ENCODE assay signal across 14 cellular contexts in genomic region chr17:68383120-68383442, GRCh38.
DNase-seq lines count a peak whose midpoint lies in the region; ATAC-seq, FAIRE-seq and TF ChIP-seq lines count a peak whose summit lies in the region.
"Had no signal": no experiment of that assay in that cellular context is flagged by ENCODE, and none has a peak within 500 bp of the region (broad histone marks: within the 10 kb centered on the region; RNA-seq: fewer than 3 reads in every experiment).

No MANE protein-coding gene starts in this region.

- H2BK120ac ChIP-seq in mesenchymal stem cell (ENCODE audit: low read depth, low read length), result peak overlapping the region; percentile 90

- CTCF ChIA-PET in K562 (lab: Yijun Ruan, JAX; ENCODE audit: low intra/inter-chr PET ratio), result no interaction called here

- no peak for ATAC-seq in heart right ventricle
- no peak for ATAC-seq in left cardiac atrium
- ATAC-seq in K562, result no peak
- ATAC-seq: Panc1 had no signal

- peaks cover 12 to 67% (median 49%) of the 10 kb centered on the region in 9 donors for H3K4me1 ChIP-seq in heart right ventricle
- H3K4me1 ChIP-seq in K562 (replicated peaks in 1 of 2; ENCODE audit: control insufficient read depth in 2 of 2, insufficient read depth in 2 of 2, low read length in 2 of 2), result no peaks in the 10 kb centered on the region
- H3K4me1 ChIP-seq in mesenchymal stem cell (ENCODE audit: control insufficient read depth, insufficient read depth, low read depth, low read length), result peaks cover 27% of the 10 kb centered on the region
- no peaks in the 10 kb centered on the region for H3K4me1 ChIP-seq in urinary bladder (ENCODE audit: insufficient read depth)

- no peaks in the 10 kb centered on the region for H3K79me1 ChIP-seq in mesenchymal stem cell (replicated peaks; ENCODE audit: low read length, poor library complexity, severe bottlenecking)

- no peaks in the 10 kb centered on the region for H4K20me1 ChIP-seq in K562 (replicated peaks; ENCODE audit: control insufficient read depth, insufficient read depth, low read length)

- WGBS in heart right ventricle, 2 donors, result 76 to 79% methylated on average over 4 of the region's 4 CpGs
- 2% methylated on average over 4 of the region's 4 CpGs for WGBS in K562 (ENCODE audit: insufficient coverage, low coverage, missing lambda C conversion rate)
- 52% methylated on average over 4 of the region's 4 CpGs for WGBS in mesenchymal stem cell
- 78% methylated on average over 4 of the region's 4 CpGs for WGBS in urinary bladder

- in situ Hi-C loops in K562 (cut with MboI), result no loop called here

- intact Hi-C loops in heart right ventricle (cut with DNase I) (loop anchor here in 1 of 10 donors (5.0 kb wide), 1 partner anchor 91 kb away; the partner anchor contains the start of genes ARSG and SLC16A6), left cardiac atrium (cut with DNase I) (no loop called here), K562 (cut with micrococcal nuclease) (no loop called here)

- no peak overlapping the region for H2AFZ ChIP-seq in K562 (ENCODE audit: low read depth, low read length)
- no peak overlapping the region for H2AFZ ChIP-seq in mesenchymal stem cell (ENCODE audit: low read depth, low read length)

- no peak overlapping the region for H3K23ac ChIP-seq in mesenchymal stem cell (ENCODE audit: low read length in 2 of 2)

- H2BK15ac ChIP-seq in mesenchymal stem cell (ENCODE audit: low read depth, poor library complexity, severe bottlenecking), result no peak overlapping the region

- no peaks in the 10 kb centered on the region for H3K9me3 ChIP-seq in heart right ventricle
- H3K9me3 ChIP-seq in K562 (replicated peaks; ENCODE audit: control insufficient read depth, insufficient read depth, low read depth, low read length), result no peaks in the 10 kb centered on the region
- no peaks in the 10 kb centered on the region for H3K9me3 ChIP-seq in mesenchymal stem cell (ENCODE audit: control insufficient read depth, low read length)

- H2BK12ac ChIP-seq in mesenchymal stem cell (ENCODE audit: low read length in 2 of 2), result peak overlapping the region; percentile 84 to 87

- peak overlapping the region; percentile 21 for H2AK5ac ChIP-seq in mesenchymal stem cell (ENCODE audit: low read length, severe bottlenecking)

- TF ChIP-seq CTCF in heart right ventricle (IDR thresholded peaks at IDR 0.05) (no peak), K562 (IDR thresholded peaks at IDR 0.05 in 2 of 3, conservative IDR thresholded peaks at IDR 0.05 in 1 of 3; ENCODE audit: insufficient read depth in 2 of 3, low read depth in 1 of 3, low read length in 3 of 3) (no peak)

- H3K79me2 ChIP-seq in K562 (ENCODE audit: control insufficient read depth, insufficient read depth, low read length), result no peaks in the 10 kb centered on the region

- TF ChIP-seq RAD21 in K562 (CRISPR knock-in tag; conservative IDR thresholded peaks at IDR 0.05 in 1 of 2, IDR thresholded peaks at IDR 0.05 in 1 of 2), result no peak

- H3K27ac ChIP-seq in heart right ventricle (peak overlapping the region in 8 of 10 donors; percentile 53 to 83 (median 69)), K562 (ENCODE audit: extremely low read depth, low read depth, low read length) (no peak overlapping the region), mesenchymal stem cell (ENCODE audit: low read length, poor library complexity, severe bottlenecking) (peak overlapping the region; percentile 37), urinary bladder (ENCODE audit: low read depth) (peak overlapping the region; percentile 0)
- H3K27ac ChIP-seq: epithelial cell of prostate had no signal

- no peak for DNase-seq in heart right ventricle
- DNase-seq in left cardiac atrium, result no peak
- DNase-seq in K562 (ENCODE audit: extremely low read depth in 1 of 4, low spot score in 3 of 4), result no peak
- no peak for DNase-seq in mesenchymal stem cell
- DNase-seq in globus pallidus (ENCODE audit: low spot score), result no peak
- no peak for DNase-seq in A172 (ENCODE audit: low spot score)
- DNase-seq in central memory CD4-positive, alpha-beta T cell, result no peak
- DNase-seq: activated effector memory CD4-positive, alpha-beta T cell treated with anti-CD3 and anti-CD28 coated beads, Interleukin-2, amount 50 U/mL, for 16 hours; amygdala; NCI-H82; occipital lobe had no signal

- H3K18ac ChIP-seq in mesenchymal stem cell (ENCODE audit: low read depth in 1 of 2, low read length in 2 of 2), result peak overlapping the region; percentile 40 to 88

- no peak overlapping the region for H3K14ac ChIP-seq in mesenchymal stem cell (ENCODE audit: low read length in 2 of 2)

- H4K91ac ChIP-seq in mesenchymal stem cell (ENCODE audit: low read length), result peak overlapping the region; percentile 64

- H3K4me3 ChIP-seq in heart right ventricle (no peak overlapping the region), K562 (no peak overlapping the region), mesenchymal stem cell (ENCODE audit: insufficient read depth in 1 of 2, low read depth in 1 of 2, low read length in 2 of 2) (no peak overlapping the region), urinary bladder (ENCODE audit: low read depth, low read length) (no peak overlapping the region)

- no peak for TF ChIP-seq EP300 in K562 (IDR thresholded peaks at IDR 0.05; ENCODE audit: low read length)

- no peak for FAIRE-seq in K562 (lab: Jason Lieb, UNC)

- no peak overlapping the region for H2BK5ac ChIP-seq in mesenchymal stem cell (ENCODE audit: low read depth, low read length, poor library complexity, severe bottlenecking)

- no TSS peak for BruUV-seq in K562 (replicated peaks; lab: Mats Ljungman, UMichigan)

- no peak overlapping the region for H4K8ac ChIP-seq in mesenchymal stem cell (ENCODE audit: low read length)

- H3K27me3 ChIP-seq in heart right ventricle (no peaks in the 10 kb centered on the region), K562 (ENCODE audit: control insufficient read depth in 2 of 2, insufficient read depth in 2 of 2, low read length in 2 of 2) (peaks cover 33 to 44% of the 10 kb centered on the region in 2 experiments), mesenchymal stem cell (ENCODE audit: control insufficient read depth in 1 of 2, insufficient read depth in 1 of 2, low read length in 2 of 2) (no peaks in the 10 kb centered on the region)

- peaks cover 4% of the 10 kb centered on the region for H3K9me1 ChIP-seq in K562 (ENCODE audit: control insufficient read depth, insufficient read depth, low read length)

- TF ChIP-seq POLR2A in K562 (conservative IDR thresholded peaks at IDR 0.05), result no peak

- H3K4ac ChIP-seq in mesenchymal stem cell (ENCODE audit: low read depth in 1 of 2, low read length in 2 of 2), result peak overlapping the region; percentile 71 to 81

- no peak overlapping the region for H3K9ac ChIP-seq in K562 (ENCODE audit: insufficient read depth in 1 of 2, low read depth in 2 of 2, low read length in 2 of 2)
- peak overlapping the region; percentile 11 for H3K9ac ChIP-seq in mesenchymal stem cell (ENCODE audit: low read length)

- no peak overlapping the region for H3K4me2 ChIP-seq in K562 (ENCODE audit: insufficient read depth, low read length)
- H3K4me2 ChIP-seq in mesenchymal stem cell (ENCODE audit: low read length, poor library complexity, severe bottlenecking), result no peak overlapping the region

- H3K36me3 ChIP-seq in heart right ventricle (no peaks in the 10 kb centered on the region), K562 (ENCODE audit: control insufficient read depth, insufficient read depth, low read length) (no peaks in the 10 kb centered on the region), mesenchymal stem cell (ENCODE audit: control insufficient read depth in 1 of 2, insufficient read depth in 2 of 2, low read depth in 1 of 2, low read length in 2 of 2) (no peaks in the 10 kb centered on the region), urinary bladder (ENCODE audit: insufficient read depth) (no peaks in the 10 kb centered on the region)

- POLR2A ChIA-PET in K562 (lab: Yijun Ruan, JAX), result interaction anchor here (0.6 to 2.1 kb wide), 3 partner anchors 13 to 363 kb away, joined by 3 to 4 read pairs (median 3); no protein-coding TSS in a partner anchor

TF ChIP-seq in K562, 482 proteins besides CTCF, POLR2A, EP300 and RAD21:
- TF ChIP-seq TEAD4 (IDR thresholded peaks at IDR 0.05; ENCODE audit: low read length), result peak; percentile 29; the same call in 1 of the 2 replicates
- no peak for TF ChIP-seq TEAD4 (CRISPR knock-in tag; IDR thresholded peaks at IDR 0.05; ENCODE audit: borderline replicate concordance)
- no peak for TF ChIP-seq ARNT (IDR thresholded peaks at IDR 0.05)
TF ChIP-seq in K562: peak in this region for 1.
